In the genomic region with DNA sequence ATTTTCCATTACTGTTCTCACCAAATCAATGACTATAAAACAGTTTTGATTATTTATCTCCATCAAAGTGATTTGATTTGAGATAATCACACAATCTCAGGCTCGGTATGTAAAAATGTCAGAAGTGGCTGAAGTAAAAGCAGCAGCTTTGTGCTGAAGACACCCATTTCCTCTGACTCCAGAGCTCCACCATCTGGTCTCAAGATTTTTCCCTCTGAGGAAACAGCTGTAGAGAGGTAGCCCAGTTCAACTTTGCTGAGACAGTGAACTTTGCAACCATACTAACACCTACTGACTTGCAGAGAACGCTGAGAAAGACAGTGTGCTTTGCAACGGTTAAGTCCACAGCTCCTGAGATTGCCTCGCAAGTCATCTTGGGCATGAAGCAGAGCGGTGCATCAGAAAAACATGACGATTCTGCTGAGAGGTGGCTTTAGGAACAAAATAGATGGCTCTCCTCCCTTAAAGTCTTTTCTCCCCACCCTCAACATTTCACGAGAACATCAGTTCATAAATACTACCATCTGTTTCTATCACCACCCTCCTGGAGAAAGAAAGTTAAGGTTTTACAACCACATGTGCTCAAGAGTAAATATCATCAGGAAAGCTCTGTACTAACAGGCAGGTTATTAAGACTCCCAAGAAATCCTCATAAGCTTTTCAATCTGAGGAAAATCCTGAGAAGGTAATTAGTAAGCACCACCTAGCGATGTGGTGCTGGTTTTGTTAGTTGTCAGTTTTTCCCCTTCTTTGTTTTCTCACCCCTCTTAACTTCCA, we compare ENCODE assay signal across 8 cellular contexts. TPM values are rescaled to one million over a fixed set of nuclear protein-coding genes. Genes with fewer than 3 reads are reported as not detected.
DNase-seq lines count a peak whose midpoint lies in the region; ATAC-seq and TF ChIP-seq lines count a peak whose summit lies in the region.

No MANE protein-coding gene starts in this region.

- H3K79me2 ChIP-seq in Loucy (ENCODE audit: insufficient read depth, low read length): no peaks in the 10 kb centered on the region

- intact Hi-C loops in activated naive CD4-positive, alpha-beta T cell treated with anti-CD3 and anti-CD28 coated beads for 36 hours (cut with micrococcal nuclease): loop anchor here (1.0 to 2.0 kb wide), 3 partner anchors 162 to 482 kb away; a partner anchor contains a TSS
- intact Hi-C loops in activated T-helper 1 cell treated with anti-CD3 and anti-CD28 coated beads, Interleukin-12 subunit alpha, Interleukin-12 subunit beta, Interleukin-2, Interleukin-4 antibody, amounts not matched to agents 30 ng/mL and 10 ng/mL and 1 ng/mL, durations not matched to agents 14 hours and 24 hours and 36 hours (cut with micrococcal nuclease): loop anchor here (1.0 to 10.0 kb wide), 3 partner anchors 8 to 482 kb away; a partner anchor contains a TSS
- intact Hi-C loops in Right ventricle myocardium superior (cut with DNase I) (loop anchor here (2.0 kb wide), 1 partner anchor 162 kb away; no protein-coding TSS in a partner anchor), prostate gland (cut with DNase I) (loop anchor here (5.0 kb wide), 3 partner anchors 60 to 480 kb away; a partner anchor contains a TSS)

- peak overlapping the region in 1 of 2 donors; percentile 54 for H3K27ac ChIP-seq in prostate gland

- TF ChIP-seq CTCF in Loucy (conservative IDR thresholded peaks at IDR 0.05; ENCODE audit: low read length): peak; percentile 76
- TF ChIP-seq CTCF in prostate gland (IDR thresholded peaks at IDR 0.05): peak in 2 of 4 experiments; percentile 52 to 60

- H3K9ac ChIP-seq in Loucy (ENCODE audit: low read depth, low read length, poor library complexity, severe bottlenecking): no peak overlapping the region

- no peaks in the 10 kb centered on the region for H4K20me1 ChIP-seq in Loucy (ENCODE audit: insufficient read depth, low read length, poor library complexity, severe bottlenecking)

- H3K9me2 ChIP-seq in Loucy (replicated peaks; ENCODE audit: low read depth, low read length): no peaks in the 10 kb centered on the region

- H3K9me3 ChIP-seq in Loucy (ENCODE audit: insufficient read depth, low read depth, low read length) (no peaks in the 10 kb centered on the region), prostate gland (no peaks in the 10 kb centered on the region)

- no peaks in the 10 kb centered on the region for H3F3A ChIP-seq in Loucy (ENCODE audit: low read depth)

- H3K27me3 Mint-ChIP-seq in activated naive CD4-positive, alpha-beta T cell treated with anti-CD3 and anti-CD28 coated beads for 36 hours (ENCODE audit: low read depth): no peaks in the 10 kb centered on the region
- H3K27me3 Mint-ChIP-seq in activated T-helper 1 cell treated with anti-CD3 and anti-CD28 coated beads, Interleukin-12 subunit alpha, Interleukin-12 subunit beta, Interleukin-2, Interleukin-4 antibody, amounts not matched to agents 30 ng/mL and 10 ng/mL and 1 ng/mL, durations not matched to agents 14 hours and 24 hours and 36 hours (ENCODE audit: insufficient read depth): no peaks in the 10 kb centered on the region

- no peak for TF ChIP-seq POLR2A in prostate gland (IDR thresholded peaks at IDR 0.05)

- no peaks in the 10 kb centered on the region for H3K9me3 Mint-ChIP-seq in activated naive CD4-positive, alpha-beta T cell treated with anti-CD3 and anti-CD28 coated beads for 36 hours
- no peaks in the 10 kb centered on the region for H3K9me3 Mint-ChIP-seq in activated T-helper 1 cell treated with anti-CD3 and anti-CD28 coated beads, Interleukin-12 subunit alpha, Interleukin-12 subunit beta, Interleukin-2, Interleukin-4 antibody, amounts not matched to agents 30 ng/mL and 10 ng/mL and 1 ng/mL, durations not matched to agents 14 hours and 24 hours and 36 hours

- H3K27me3 ChIP-seq in Loucy (ENCODE audit: insufficient read depth, low read length, poor library complexity, severe bottlenecking) (no peaks in the 10 kb centered on the region), prostate gland (replicated peaks; ENCODE audit: insufficient read depth) (no peaks in the 10 kb centered on the region)

- no peak overlapping the region for H2AFZ ChIP-seq in Loucy (ENCODE audit: low read length)

- peaks cover 56% of the 10 kb centered on the region for H3K4me1 Mint-ChIP-seq in activated naive CD4-positive, alpha-beta T cell treated with anti-CD3 and anti-CD28 coated beads for 36 hours (ENCODE audit: low read depth)
- H3K4me1 Mint-ChIP-seq in activated T-helper 1 cell treated with anti-CD3 and anti-CD28 coated beads, Interleukin-12 subunit alpha, Interleukin-12 subunit beta, Interleukin-2, Interleukin-4 antibody, amounts not matched to agents 30 ng/mL and 10 ng/mL and 1 ng/mL, durations not matched to agents 14 hours and 24 hours and 36 hours (ENCODE audit: low read depth): peaks cover 48% of the 10 kb centered on the region

- H3K4me3 ChIP-seq in Loucy (ENCODE audit: low read length, poor library complexity, severe bottlenecking): no peak overlapping the region
- no peak overlapping the region for H3K4me3 ChIP-seq in prostate gland

- no peak overlapping the region for H3K4me3 Mint-ChIP-seq in activated naive CD4-positive, alpha-beta T cell treated with anti-CD3 and anti-CD28 coated beads for 36 hours
- H3K4me3 Mint-ChIP-seq in activated T-helper 1 cell treated with anti-CD3 and anti-CD28 coated beads, Interleukin-12 subunit alpha, Interleukin-12 subunit beta, Interleukin-2, Interleukin-4 antibody, amounts not matched to agents 30 ng/mL and 10 ng/mL and 1 ng/mL, durations not matched to agents 14 hours and 24 hours and 36 hours: no peak overlapping the region

- H3K4me2 ChIP-seq in Loucy (ENCODE audit: low read depth, low read length, poor library complexity, severe bottlenecking): no peak overlapping the region

- CTCF ChIA-PET in activated naive CD4-positive, alpha-beta T cell treated with anti-CD3 and anti-CD28 coated beads for 36 hours (lab: Charles Lee): interaction anchor here (0.8 to 5.2 kb wide), 12 partner anchors 23 to 289 kb away, joined by 3 to 33 read pairs (median 5); a partner anchor contains a TSS

- no peak overlapping the region for H3K27ac Mint-ChIP-seq in activated naive CD4-positive, alpha-beta T cell treated with anti-CD3 and anti-CD28 coated beads for 36 hours
- H3K27ac Mint-ChIP-seq in activated T-helper 1 cell treated with anti-CD3 and anti-CD28 coated beads, Interleukin-12 subunit alpha, Interleukin-12 subunit beta, Interleukin-2, Interleukin-4 antibody, amounts not matched to agents 30 ng/mL and 10 ng/mL and 1 ng/mL, durations not matched to agents 14 hours and 24 hours and 36 hours: peak overlapping the region; percentile 80

- DNase-seq in activated naive CD4-positive, alpha-beta T cell treated with anti-CD3 and anti-CD28 coated beads for 36 hours: peak; percentile 64
- DNase-seq in activated naive CD4-positive, alpha-beta T cell treated with Interleukin-2 at 50 U/mL for 16 hours: no peak
- DNase-seq in activated T-helper 1 cell treated with anti-CD3 and anti-CD28 coated beads, Interleukin-12 subunit alpha, Interleukin-12 subunit beta, Interleukin-2, Interleukin-4 antibody, amounts not matched to agents 30 ng/mL and 10 ng/mL and 1 ng/mL, durations not matched to agents 14 hours and 24 hours and 36 hours (ENCODE audit: low spot score): peak; percentile 29
- no peak for DNase-seq in Right ventricle myocardium superior
- DNase-seq in prostate gland (ENCODE audit: low spot score): peak; percentile 54

- H3K4me1 ChIP-seq in Loucy (ENCODE audit: insufficient read depth, low read length, poor library complexity, severe bottlenecking) (no peaks in the 10 kb centered on the region), prostate gland (replicated peaks) (no peaks in the 10 kb centered on the region)

- peaks cover 60% of the 10 kb centered on the region for H3K36me3 ChIP-seq in Loucy (ENCODE audit: insufficient read depth, low read length)
- H3K36me3 ChIP-seq in prostate gland: peaks cover 2 to 7% of the 10 kb centered on the region in 2 donors

- H3K36me3 Mint-ChIP-seq in activated naive CD4-positive, alpha-beta T cell treated with anti-CD3 and anti-CD28 coated beads for 36 hours (ENCODE audit: low read depth): peaks cover 28% of the 10 kb centered on the region
- peaks cover 38% of the 10 kb centered on the region for H3K36me3 Mint-ChIP-seq in activated T-helper 1 cell treated with anti-CD3 and anti-CD28 coated beads, Interleukin-12 subunit alpha, Interleukin-12 subunit beta, Interleukin-2, Interleukin-4 antibody, amounts not matched to agents 30 ng/mL and 10 ng/mL and 1 ng/mL, durations not matched to agents 14 hours and 24 hours and 36 hours (ENCODE audit: low read depth)

- WGBS in prostate gland: 36% methylated on average over 8 of the region's 8 CpGs

- peak; percentile 84 for ATAC-seq in Right ventricle myocardium superior (ENCODE audit: poor library complexity)
- ATAC-seq in HG03439 (IDR thresholded peaks at IDR 0.05; ENCODE audit: unreplicated experiment): no peak
- ATAC-seq in GM18909 (IDR thresholded peaks at IDR 0.05; ENCODE audit: poor library complexity, unreplicated experiment): no peak

RNA-seq across cellular contexts. Expression of a gene that starts 34.8 kb away (rescaled TPM):
- not detected for total RNA-seq in activated naive CD4-positive, alpha-beta T cell treated with anti-CD3 and anti-CD28 coated beads for 36 hours
- total RNA-seq in activated T-helper 1 cell treated with anti-CD3 and anti-CD28 coated beads, Interleukin-12 subunit alpha, Interleukin-12 subunit beta, Interleukin-2, Interleukin-4 antibody, amounts not matched to agents 30 ng/mL and 10 ng/mL and 1 ng/mL, durations not matched to agents 14 hours and 24 hours and 36 hours: not detected in 2 replicates
- total RNA-seq in Right ventricle myocardium superior (not detected), prostate gland (not detected)

RNA-seq across cellular contexts. Expression of a gene that starts 39.0 kb away (rescaled TPM):
- 10 to 100 TPM; 18.6 to 27.0 TPM for total RNA-seq in activated naive CD4-positive, alpha-beta T cell treated with anti-CD3 and anti-CD28 coated beads for 36 hours
- total RNA-seq in activated T-helper 1 cell treated with anti-CD3 and anti-CD28 coated beads, Interleukin-12 subunit alpha, Interleukin-12 subunit beta, Interleukin-2, Interleukin-4 antibody, amounts not matched to agents 30 ng/mL and 10 ng/mL and 1 ng/mL, durations not matched to agents 14 hours and 24 hours and 36 hours: 56.9 and 63.9 TPM in 2 replicates
- total RNA-seq in Right ventricle myocardium superior (23.7 TPM), prostate gland (10 to 100 TPM; 61.8 to 64.5 TPM)

Comparison
In these comparisons a context has a peak if more than half of its experiments do, and no peak if none do; other contexts are left out.
1. DNase-seq: peak in activated naive CD4-positive, alpha-beta T cell treated with anti-CD3 and anti-CD28 coated beads for 36 hours (single experiment), activated T-helper 1 cell treated with anti-CD3 and anti-CD28 coated beads, Interleukin-12 subunit alpha, Interleukin-12 subunit beta, Interleukin-2, Interleukin-4 antibody, amounts not matched to agents 30 ng/mL and 10 ng/mL and 1 ng/mL, durations not matched to agents 14 hours and 24 hours and 36 hours (single experiment) and prostate gland (single experiment); none in activated naive CD4-positive, alpha-beta T cell treated with Interleukin-2 at 50 U/mL for 16 hours (single experiment) and Right ventricle myocardium superior (single experiment).